Comparison of ENCODE assay signal across 27 cellular contexts in genomic region chr10:97999909-98000248, GRCh38. TPM values are rescaled to one million over a fixed set of nuclear protein-coding genes. Genes with fewer than 3 reads are reported as not detected.
DNase-seq lines count a peak whose midpoint lies in the region; ATAC-seq, FAIRE-seq and TF ChIP-seq lines count a peak whose summit lies in the region.
"Had no signal": no experiment of that assay in that cellular context is flagged by ENCODE, and none has a peak within 500 bp of the region (broad histone marks: within the 10 kb centered on the region; RNA-seq: fewer than 3 reads in every experiment).

No MANE protein-coding gene starts in this region.

- H2BK12ac ChIP-seq in neuronal stem cell (ENCODE audit: low read length): no peak overlapping the region

- H3K23ac ChIP-seq in neuronal stem cell (ENCODE audit: low read depth, low read length, poor library complexity): no peak overlapping the region

- H3K9me3 ChIP-seq in neuronal stem cell (replicated peaks in 1 of 2; ENCODE audit: control insufficient read depth in 2 of 2, insufficient read depth in 1 of 2, low read depth in 1 of 2, low read length in 2 of 2) (no peaks in the 10 kb centered on the region), right cardiac atrium (ENCODE audit: control insufficient read depth, low read length) (no peaks in the 10 kb centered on the region), heart left ventricle (peaks cover 0 to 17% (median 4%) of the 10 kb centered on the region in 12 donors)
- H3K9me3 ChIP-seq: BE2C had no signal

- H3K4me2 ChIP-seq in neuronal stem cell (ENCODE audit: insufficient read depth, low read length, poor library complexity, severe bottlenecking): no peak overlapping the region
- H3K4me2 ChIP-seq: BLaER1 had no signal

- no peak overlapping the region for H2AFZ ChIP-seq in neuronal stem cell (ENCODE audit: low read length)

- FAIRE-seq in bronchial epithelial cell (lab: Jason Lieb, UNC): peak; percentile 28
- FAIRE-seq: A204.1, GM12878, GM12892, GM18507 had no signal

- H2AK5ac ChIP-seq in neuronal stem cell (ENCODE audit: low read depth, low read length): no peak overlapping the region

- H3K27me3 ChIP-seq in bronchial epithelial cell (ENCODE audit: control insufficient read depth, insufficient read depth, low read length) (no peaks in the 10 kb centered on the region), neuronal stem cell (ENCODE audit: control insufficient read depth in 3 of 3, insufficient read depth in 3 of 3, low read depth in 1 of 3, low read length in 3 of 3) (no peaks in the 10 kb centered on the region), right cardiac atrium (ENCODE audit: control insufficient read depth, insufficient read depth) (no peaks in the 10 kb centered on the region), heart left ventricle (peaks cover 0 to 3% (median 0%) of the 10 kb centered on the region in 9 donors)
- H3K27me3 ChIP-seq: BE2C, BLaER1 had no signal

- no CpG with 5 or more reads among the region's 2 CpGs for WGBS in neuronal stem cell (ENCODE audit: extremely low coverage in 2 of 2, insufficient read length in 2 of 2, insufficient replicate concordance in 1 of 2), 2 donors
- WGBS in right cardiac atrium: 76% methylated on average over 2 of the region's 2 CpGs
- 30 to 70% (median 67%) methylated on average over 2 of the region's 2 CpGs for WGBS in heart left ventricle, 4 donors

- H2BK120ac ChIP-seq in neuronal stem cell (ENCODE audit: low read depth, low read length): no peak overlapping the region

- ATAC-seq in right cardiac atrium: no peak
- ATAC-seq in heart left ventricle: no peak
- ATAC-seq: GM12878 had no signal

- no peak overlapping the region for H4K91ac ChIP-seq in neuronal stem cell (ENCODE audit: low read depth, low read length, poor library complexity)

- DNase-seq in bronchial epithelial cell (ENCODE audit: low read depth): no peak
- no peak for DNase-seq in neuronal stem cell (ENCODE audit: low spot score)
- no peak for DNase-seq in activated naive CD4-positive, alpha-beta T cell treated with Interleukin-2 at 50 U/mL for 16 hours
- no peak for DNase-seq in right cardiac atrium
- no peak for DNase-seq in heart left ventricle
- DNase-seq: 8988T; ACHN; BE2C; C1 segment of cervical spinal cord; CD4-positive, alpha-beta memory T cell; CD4-positive, CD25-positive, alpha-beta regulatory T cell; CD8-positive, alpha-beta memory T cell; COR-L47; DMS 273 treated with DMSO at 0.1 percent for 48 hours; DMS153; DMS79; DND-41; EL; GDM1 had no signal

- H3K27ac ChIP-seq in neuronal stem cell (replicated peaks; ENCODE audit: low read length) (no peak overlapping the region), right cardiac atrium (ENCODE audit: low read length) (no peak overlapping the region), heart left ventricle (no peak overlapping the region)
- H3K27ac ChIP-seq: BLaER1 had no signal

- no peak overlapping the region for H2BK15ac ChIP-seq in neuronal stem cell (ENCODE audit: low read length)

- H3K36me3 ChIP-seq in bronchial epithelial cell (ENCODE audit: control insufficient read depth, insufficient read depth, low read length) (no peaks in the 10 kb centered on the region), neuronal stem cell (replicated peaks in 1 of 2; ENCODE audit: control insufficient read depth in 2 of 2, insufficient read depth in 2 of 2, low read length in 2 of 2) (no peaks in the 10 kb centered on the region), heart left ventricle (no peaks in the 10 kb centered on the region)
- H3K36me3 ChIP-seq: BE2C, BLaER1 had no signal

- H3K9ac ChIP-seq in neuronal stem cell (ENCODE audit: low read depth, low read length, poor library complexity): no peak overlapping the region
- H3K9ac ChIP-seq: BLaER1 had no signal

- H3K4me1 ChIP-seq in neuronal stem cell (ENCODE audit: control insufficient read depth in 2 of 2, insufficient read depth in 1 of 2, low read depth in 1 of 2, low read length in 2 of 2) (no peaks in the 10 kb centered on the region), right cardiac atrium (ENCODE audit: control insufficient read depth, insufficient read depth, low read length) (no peaks in the 10 kb centered on the region), heart left ventricle (no peaks in the 10 kb centered on the region)
- H3K4me1 ChIP-seq: BE2C, BLaER1 had no signal

- no peak overlapping the region for H3K14ac ChIP-seq in neuronal stem cell (ENCODE audit: low read length)

- no peak overlapping the region for H4K8ac ChIP-seq in neuronal stem cell (ENCODE audit: low read depth, low read length)

- H3K4ac ChIP-seq in neuronal stem cell (ENCODE audit: low read length): no peak overlapping the region

- intact Hi-C loops in right cardiac atrium (cut with DNase I): no loop called here
- intact Hi-C loops in heart left ventricle (cut with DNase I): no loop called here

- TF ChIP-seq CTCF in bronchial epithelial cell (IDR thresholded peaks at IDR 0.05; ENCODE audit: insufficient read depth, low read length, severe bottlenecking) (no peak), heart left ventricle (IDR thresholded peaks at IDR 0.05) (no peak)

- H3K79me1 ChIP-seq in neuronal stem cell (ENCODE audit: low read depth, low read length): no peaks in the 10 kb centered on the region

- H3K4me3 ChIP-seq in bronchial epithelial cell (ENCODE audit: low read depth, low read length) (no peak overlapping the region), neuronal stem cell (ENCODE audit: low read length in 2 of 2) (no peak overlapping the region), right cardiac atrium (ENCODE audit: low read length) (no peak overlapping the region), heart left ventricle (no peak overlapping the region)
- H3K4me3 ChIP-seq: BLaER1, GM12878 had no signal

- no peak overlapping the region for H3K18ac ChIP-seq in neuronal stem cell (ENCODE audit: low read length)

- H2BK5ac ChIP-seq in neuronal stem cell (ENCODE audit: low read length): peak overlapping the region; percentile 82

- no peak for TF ChIP-seq POLR2A in heart left ventricle (IDR thresholded peaks at IDR 0.05)

RNA-seq across cellular contexts. Expression of gene CRTAC1, which starts 30.5 kb away (rescaled TPM):
- total RNA-seq in bronchial epithelial cell (not detected in 2 replicates), right cardiac atrium (10 to 100 TPM; 11.9 to 38.2 (median 14.8) TPM), heart left ventricle (1 to 10 TPM in 7 of 9 donors, under 1 TPM in 2; 0.91 to 8.6 (median 1.7) TPM)
- 1.7 TPM for polyA plus RNA-seq in neuronal stem cell (2013, experiment 1 of 2)
- polyA plus RNA-seq in neuronal stem cell (2013, experiment 2 of 2): 1.7 TPM
- polyA plus RNA-seq in right cardiac atrium (7.3 TPM), heart left ventricle (1 to 10 TPM in 1 of 2 donors, under 1 TPM in 1; 0.38 to 2.0 TPM)
- total RNA-seq: A673; CD4-positive, alpha-beta memory T cell; CD4-positive, CD25-positive, alpha-beta regulatory T cell; CD8-positive, alpha-beta memory T cell had no signal
- polyA plus RNA-seq: AG04450; CD14-positive monocyte; CD4-positive, alpha-beta memory T cell; CD4-positive, CD25-positive, alpha-beta regulatory T cell; CD8-positive, alpha-beta memory T cell; GM12878 had no signal
